ENCODE assay signal across 1 cellular context in the genomic region with DNA sequence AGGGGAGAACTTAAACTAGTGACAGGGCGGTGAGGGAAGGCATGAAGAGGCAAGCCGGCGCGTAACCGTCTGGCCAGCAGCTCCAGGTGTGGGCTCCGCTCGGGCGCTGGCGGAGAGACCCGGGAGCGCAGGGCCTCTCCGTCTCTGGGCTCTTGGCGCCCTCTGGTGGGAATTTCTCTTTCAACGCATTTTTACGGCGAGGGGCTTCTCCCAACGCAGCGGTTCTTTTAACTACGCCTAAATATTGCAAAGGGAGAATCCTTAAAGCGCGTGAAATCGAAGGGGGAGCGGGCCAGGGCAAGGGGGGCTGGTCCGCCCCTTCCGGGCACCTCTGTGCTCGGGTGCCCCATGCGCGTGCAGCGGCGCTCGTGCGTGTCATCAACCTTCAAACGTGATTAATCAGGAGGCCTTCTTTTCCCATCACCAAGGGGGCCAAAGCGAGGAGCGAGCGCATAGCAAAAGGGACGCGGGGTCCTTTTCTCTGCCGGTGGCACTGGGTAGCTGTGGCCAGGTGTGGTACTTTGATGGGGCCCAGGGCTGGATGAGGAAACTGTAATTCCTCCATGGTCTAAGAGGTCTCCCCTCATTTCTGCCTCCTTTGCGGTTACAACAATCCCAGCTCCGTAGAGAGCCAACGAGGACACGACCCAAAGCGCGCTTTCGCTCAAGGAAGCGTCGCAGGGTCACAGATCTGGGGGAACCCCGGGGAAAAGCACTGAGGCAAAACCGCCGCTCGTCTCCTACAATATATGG.
TF ChIP-seq lines count a peak whose summit lies in the region.

No MANE protein-coding gene starts in this region.

TF ChIP-seq in HEK293, 187 proteins besides CTCF, POLR2A, EP300 and RAD21 (continued from another document):
- TF ChIP-seq, protein P1, sequence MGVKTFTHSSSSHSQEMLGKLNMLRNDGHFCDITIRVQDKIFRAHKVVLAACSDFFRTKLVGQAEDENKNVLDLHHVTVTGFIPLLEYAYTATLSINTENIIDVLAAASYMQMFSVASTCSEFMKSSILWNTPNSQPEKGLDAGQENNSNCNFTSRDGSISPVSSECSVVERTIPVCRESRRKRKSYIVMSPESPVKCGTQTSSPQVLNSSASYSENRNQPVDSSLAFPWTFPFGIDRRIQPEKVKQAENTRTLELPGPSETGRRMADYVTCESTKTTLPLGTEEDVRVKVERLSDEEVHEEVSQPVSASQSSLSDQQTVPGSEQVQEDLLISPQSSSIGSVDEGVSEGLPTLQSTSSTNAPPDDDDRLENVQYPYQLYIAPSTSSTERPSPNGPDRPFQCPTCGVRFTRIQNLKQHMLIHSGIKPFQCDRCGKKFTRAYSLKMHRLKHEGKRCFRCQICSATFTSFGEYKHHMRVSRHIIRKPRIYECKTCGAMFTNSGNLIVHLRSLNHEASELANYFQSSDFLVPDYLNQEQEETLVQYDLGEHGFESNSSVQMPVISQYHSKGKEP (tag by site-specific recombination; IDR thresholded peaks at IDR 0.05): no peak
- TF ChIP-seq ZNF544 (tag by site-specific recombination; IDR thresholded peaks at IDR 0.05): no peak
- TF ChIP-seq, protein P2, sequence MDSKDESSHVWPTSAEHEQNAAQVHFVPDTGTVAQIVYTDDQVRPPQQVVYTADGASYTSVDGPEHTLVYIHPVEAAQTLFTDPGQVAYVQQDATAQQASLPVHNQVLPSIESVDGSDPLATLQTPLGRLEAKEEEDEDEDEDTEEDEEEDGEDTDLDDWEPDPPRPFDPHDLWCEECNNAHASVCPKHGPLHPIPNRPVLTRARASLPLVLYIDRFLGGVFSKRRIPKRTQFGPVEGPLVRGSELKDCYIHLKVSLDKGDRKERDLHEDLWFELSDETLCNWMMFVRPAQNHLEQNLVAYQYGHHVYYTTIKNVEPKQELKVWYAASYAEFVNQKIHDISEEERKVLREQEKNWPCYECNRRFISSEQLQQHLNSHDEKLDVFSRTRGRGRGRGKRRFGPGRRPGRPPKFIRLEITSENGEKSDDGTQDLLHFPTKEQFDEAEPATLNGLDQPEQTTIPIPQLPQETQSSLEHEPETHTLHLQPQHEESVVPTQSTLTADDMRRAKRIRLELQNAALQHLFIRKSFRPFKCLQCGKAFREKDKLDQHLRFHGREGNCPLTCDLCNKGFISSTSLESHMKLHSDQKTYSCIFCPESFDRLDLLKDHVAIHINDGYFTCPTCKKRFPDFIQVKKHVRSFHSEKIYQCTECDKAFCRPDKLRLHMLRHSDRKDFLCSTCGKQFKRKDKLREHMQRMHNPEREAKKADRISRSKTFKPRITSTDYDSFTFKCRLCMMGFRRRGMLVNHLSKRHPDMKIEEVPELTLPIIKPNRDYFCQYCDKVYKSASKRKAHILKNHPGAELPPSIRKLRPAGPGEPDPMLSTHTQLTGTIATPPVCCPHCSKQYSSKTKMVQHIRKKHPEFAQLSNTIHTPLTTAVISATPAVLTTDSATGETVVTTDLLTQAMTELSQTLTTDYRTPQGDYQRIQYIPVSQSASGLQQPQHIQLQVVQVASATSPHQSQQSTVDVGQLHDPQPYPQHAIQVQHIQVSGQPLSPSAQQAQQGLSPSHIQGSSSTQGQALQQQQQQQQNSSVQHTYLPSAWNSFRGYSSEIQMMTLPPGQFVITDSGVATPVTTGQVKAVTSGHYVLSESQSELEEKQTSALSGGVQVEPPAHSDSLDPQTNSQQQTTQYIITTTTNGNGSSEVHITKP (tag by site-specific recombination; IDR thresholded peaks at IDR 0.05): peak; percentile 76
